Comparison of ENCODE assay signal across 16 cellular contexts in genomic region chr19:34578173-34578572, GRCh38.
DNase-seq lines count a peak whose midpoint lies in the region; ATAC-seq and TF ChIP-seq lines count a peak whose summit lies in the region.
"Had no signal": no experiment of that assay in that cellular context is flagged by ENCODE, and none has a peak within 500 bp of the region (broad histone marks: within the 10 kb centered on the region; RNA-seq: fewer than 3 reads in every experiment).

No MANE protein-coding gene starts in this region.

- no peaks in the 10 kb centered on the region for H3F3A ChIP-seq in GM23248 (ENCODE audit: insufficient read depth)

- H3K9me2 ChIP-seq in GM23248 (ENCODE audit: insufficient read depth): no peaks in the 10 kb centered on the region

- H3K9ac ChIP-seq in endodermal cell (ENCODE audit: extremely low read depth, low read length, poor library complexity, severe bottlenecking) (no peak overlapping the region), iPS-15b (ENCODE audit: low read depth, low read length) (no peak overlapping the region), GM23248 (no peak overlapping the region)
- H3K9ac ChIP-seq: BLaER1 had no signal

- peaks cover 0 to 9% (median 0%) of the 10 kb centered on the region in 7 donors for H3K27me3 ChIP-seq in heart right ventricle
- H3K27me3 ChIP-seq in endodermal cell (ENCODE audit: control insufficient read depth, insufficient read depth, low read length, poor library complexity, severe bottlenecking): peaks cover 23% of the 10 kb centered on the region
- peaks cover 19% of the 10 kb centered on the region for H3K27me3 ChIP-seq in iPS-15b (ENCODE audit: control insufficient read depth, insufficient read depth, low read length)
- no peaks in the 10 kb centered on the region for H3K27me3 ChIP-seq in GM23248 (replicated peaks; ENCODE audit: insufficient read depth)
- H3K27me3 ChIP-seq: BLaER1 had no signal

- H3K36me3 Mint-ChIP-seq in endodermal cell (ENCODE audit: low read depth): no peaks in the 10 kb centered on the region
- no peaks in the 10 kb centered on the region for H3K36me3 Mint-ChIP-seq in natural killer cell
- H3K36me3 Mint-ChIP-seq: CD14-positive monocyte; CD4-positive, alpha-beta memory T cell had no signal

- TF ChIP-seq CTCF in heart right ventricle (IDR thresholded peaks at IDR 0.05) (no peak), endodermal cell (conservative IDR thresholded peaks at IDR 0.05) (no peak), natural killer cell (IDR thresholded peaks at IDR 0.05) (no peak)

- intact Hi-C loops in cardiac septum (cut with DNase I): no loop called here
- intact Hi-C loops in heart right ventricle (cut with DNase I): no loop called here
- intact Hi-C loops in natural killer cell (cut with micrococcal nuclease): no loop called here

- H3K27ac Mint-ChIP-seq in endodermal cell: no peak overlapping the region
- no peak overlapping the region for H3K27ac Mint-ChIP-seq in natural killer cell
- H3K27ac Mint-ChIP-seq: CD4-positive, alpha-beta memory T cell had no signal

- H3K79me2 ChIP-seq in GM23248 (ENCODE audit: insufficient read depth): no peaks in the 10 kb centered on the region

- no peak overlapping the region for H3K4me2 ChIP-seq in GM23248 (ENCODE audit: unreplicated experiment)
- H3K4me2 ChIP-seq: BLaER1 had no signal

- H3K4me1 Mint-ChIP-seq in endodermal cell (peaks cover 3% of the 10 kb centered on the region), natural killer cell (peaks cover 0 to 5% of the 10 kb centered on the region in 2 donors)
- H3K4me1 Mint-ChIP-seq: CD14-positive monocyte had no signal

- H3K9me3 ChIP-seq in heart right ventricle: peaks cover 0 to under 1% (median 0%) of the 10 kb centered on the region in 11 donors
- H3K9me3 ChIP-seq in endodermal cell (ENCODE audit: control insufficient read depth, low read length): no peaks in the 10 kb centered on the region
- no peaks in the 10 kb centered on the region for H3K9me3 ChIP-seq in iPS-15b (ENCODE audit: control insufficient read depth, insufficient read depth, low read length)
- no peaks in the 10 kb centered on the region for H3K9me3 ChIP-seq in GM23248 (ENCODE audit: low read depth)

- peak overlapping the region; percentile 18 for H3K4me3 Mint-ChIP-seq in endodermal cell
- H3K4me3 Mint-ChIP-seq in natural killer cell: no peak overlapping the region
- H3K4me3 Mint-ChIP-seq: CD4-positive, alpha-beta memory T cell had no signal

- H3K27me3 Mint-ChIP-seq in endodermal cell (ENCODE audit: insufficient read depth) (peaks cover 38% of the 10 kb centered on the region), natural killer cell (ENCODE audit: low read depth in 2 of 2) (peaks cover 0 to 5% of the 10 kb centered on the region in 2 donors)

- no peaks in the 10 kb centered on the region for H3K4me1 ChIP-seq in heart right ventricle
- H3K4me1 ChIP-seq in endodermal cell (ENCODE audit: control insufficient read depth, insufficient read depth, low read length): no peaks in the 10 kb centered on the region
- H3K4me1 ChIP-seq in iPS-15b (ENCODE audit: control insufficient read depth, insufficient read depth, low read length): no peaks in the 10 kb centered on the region
- H3K4me1 ChIP-seq in GM23248 (ENCODE audit: insufficient read depth): no peaks in the 10 kb centered on the region

- H3K9me3 Mint-ChIP-seq in endodermal cell (no peaks in the 10 kb centered on the region), natural killer cell (peaks cover 3 to 7% of the 10 kb centered on the region in 2 donors)

- no peak overlapping the region for H2AFZ ChIP-seq in GM23248

- no peak for ATAC-seq in heart right ventricle
- no peak for ATAC-seq in HG03342 (IDR thresholded peaks at IDR 0.05; ENCODE audit: unreplicated experiment)
- ATAC-seq in natural killer cell: no peak

- in situ Hi-C loops in GM23248 (cut with MboI): no loop called here
- in situ Hi-C loops in KBM-7 (cut with MboI; ENCODE audit: low pct_unique_long_range_greater_than_20kb, low sequenced_read_pairs): no loop called here

- no peaks in the 10 kb centered on the region for H4K20me1 ChIP-seq in GM23248 (ENCODE audit: insufficient read depth)
- H4K20me1 ChIP-seq: BLaER1 had no signal

- H3K27ac ChIP-seq in heart right ventricle: no peak overlapping the region
- no peak overlapping the region for H3K27ac ChIP-seq in endodermal cell (ENCODE audit: low read depth, low read length)
- H3K27ac ChIP-seq in GM23248: no peak overlapping the region
- H3K27ac ChIP-seq: BLaER1 had no signal

- no peaks in the 10 kb centered on the region for H3K36me3 ChIP-seq in heart right ventricle
- no peaks in the 10 kb centered on the region for H3K36me3 ChIP-seq in endodermal cell (ENCODE audit: control insufficient read depth, insufficient read depth, low read length)
- H3K36me3 ChIP-seq in iPS-15b (ENCODE audit: control insufficient read depth, insufficient read depth, low read length): no peaks in the 10 kb centered on the region
- no peaks in the 10 kb centered on the region for H3K36me3 ChIP-seq in GM23248 (ENCODE audit: low read depth)
- H3K36me3 ChIP-seq: BLaER1 had no signal

- peak; percentile 66 for DNase-seq in cardiac septum (ENCODE audit: low spot score)
- DNase-seq in heart right ventricle: no peak
- DNase-seq in endodermal cell: peak; percentile 25
- no peak for DNase-seq in GM23248
- no peak for DNase-seq in natural killer cell
- no peak for DNase-seq in KBM-7
- DNase-seq: 8988T; CD4-positive, alpha-beta memory T cell; DMS153; DMS79; GDM1; HCEC 1CT had no signal

- 68 to 69% methylated on average over 4 of the region's 4 CpGs for WGBS in heart right ventricle, 2 donors
- WGBS in endodermal cell (ENCODE audit: insufficient coverage in 1 of 2, insufficient read length in 1 of 2), 2 experiments: 82 to 83% methylated on average over 1 to 4 of the region's 4 CpGs
- WGBS in GM23248 (ENCODE audit: low coverage in 1 of 2, low lambda C conversion rate in 2 of 2, missing lambda C conversion rate in 2 of 2), 2 experiments: 48 to 54% methylated on average over 2 to 4 of the region's 4 CpGs

- H3K4me3 ChIP-seq in heart right ventricle (no peak overlapping the region), endodermal cell (ENCODE audit: low read length) (no peak overlapping the region), iPS-15b (ENCODE audit: low read depth, low read length) (peak overlapping the region; percentile 31), GM23248 (no peak overlapping the region)
- H3K4me3 ChIP-seq: BLaER1 had no signal

Comparison
In these comparisons a context has a peak if more than half of its experiments do, and no peak if none do; other contexts are left out.
1. DNase-seq: peak in cardiac septum (single experiment) and endodermal cell (single experiment); none in heart right ventricle (0 of 2), GM23248 (single experiment), natural killer cell (single experiment) and KBM-7 (single experiment).